3 cellular contexts compared by ENCODE assay signal in the genomic region with DNA sequence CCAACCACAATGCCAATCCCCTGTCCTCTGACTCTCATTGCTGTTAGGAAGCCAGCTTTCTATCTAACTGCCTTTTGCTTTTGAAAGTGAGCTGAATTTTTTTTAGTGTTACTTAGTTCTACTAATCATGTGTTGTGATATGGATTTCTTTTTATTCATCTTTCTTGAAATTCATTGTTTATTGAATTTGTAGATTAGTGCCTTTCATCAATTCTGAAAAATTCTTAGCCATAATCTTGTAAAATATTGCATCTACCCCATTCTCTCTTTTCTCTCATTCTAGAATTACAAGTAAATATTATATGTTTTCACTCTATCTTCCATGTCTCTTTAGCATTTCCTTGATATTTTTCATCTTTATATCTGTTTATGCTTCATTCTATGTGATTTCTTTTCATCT.
"Had no signal": no experiment of that assay in that cellular context is flagged by ENCODE, and none has a peak within 500 bp of the region (broad histone marks: within the 10 kb centered on the region; RNA-seq: fewer than 3 reads in every experiment).

No MANE protein-coding gene starts in this region.

- DNase-seq: GDM1, GF-D8 had no signal

- ATAC-seq: GM12878 had no signal

- H3K4me3 ChIP-seq: GM12878 had no signal
